In genomic region chr19:28710278-28710677, GRCh38 we compare ENCODE assay signal across 8 cellular contexts.
DNase-seq lines count a peak whose midpoint lies in the region; ATAC-seq, FAIRE-seq and TF ChIP-seq lines count a peak whose summit lies in the region.

No MANE protein-coding gene starts in this region.

- DNase-seq in AG04449 (ENCODE audit: low read depth, low spot score) (peak; percentile 19), GM13977 (ENCODE audit: low spot score) (no peak), NCI-H226 (peak; percentile 14), K562 (ENCODE audit: extremely low read depth in 1 of 4, low spot score in 3 of 4) (peak; percentile 42 to 74 (median 50)), kidney tubule cell (ENCODE audit: low spot score) (peak; percentile 74), NCI-H524 treated with DMSO at 0.1 percent for 48 hours (lab: John Stamatoyannopoulos, UW) (no peak), GM19238 (ENCODE audit: insufficient read length, low spot score) (no peak)

- in situ Hi-C loops in GM13977 (cut with MboI; ENCODE audit: low pct_unique_long_range_greater_than_20kb, low sequenced_read_pairs, unreplicated experiment) = no loop called here
- in situ Hi-C loops in K562 (cut with MboI) = loop anchor here (5.0 to 25.0 kb wide), 2 partner anchors 243 to 473 kb away; no protein-coding TSS in a partner anchor

- CTCF ChIA-PET in AG04449 (lab: Yijun Ruan, JAX) = interaction anchor here (1.0 to 4.6 kb wide), 12 partner anchors 10 to 887 kb away, joined by 3 to 43 read pairs (median 5); no protein-coding TSS in a partner anchor
- CTCF ChIA-PET in K562 (lab: Yijun Ruan, JAX; ENCODE audit: low intra/inter-chr PET ratio) = interaction anchor here (0.8 to 1.9 kb wide), 5 partner anchors 241 to 744 kb away, joined by 3 to 18 read pairs (median 4); no protein-coding TSS in a partner anchor

- H3K9me3 ChIP-seq in K562 (replicated peaks; ENCODE audit: control insufficient read depth, insufficient read depth, low read depth, low read length) = no peaks in the 10 kb centered on the region

- no peak overlapping the region for H3K27ac ChIP-seq in K562 (ENCODE audit: extremely low read depth, low read depth, low read length)

- H3K4me3 ChIP-seq in AG04449 (ENCODE audit: low read depth, low read length) (no peak overlapping the region), K562 (no peak overlapping the region)

- H2AFZ ChIP-seq in K562 (ENCODE audit: low read depth, low read length) = no peak overlapping the region

- peaks cover 3% of the 10 kb centered on the region; the same call in 1 of the 3 replicates for H3K36me3 ChIP-seq in K562 (ENCODE audit: control insufficient read depth, insufficient read depth, low read length)

- peak; percentile 47 for TF ChIP-seq CTCF in AG04449 (IDR thresholded peaks at IDR 0.05; ENCODE audit: insufficient read depth, low read length, missing control alignments)
- peak; percentile 59 for TF ChIP-seq CTCF in GM13977 (IDR thresholded peaks at IDR 0.05; ENCODE audit: extremely low read depth, insufficient read depth, missing control alignments)
- TF ChIP-seq CTCF in K562 (IDR thresholded peaks at IDR 0.05 in 2 of 3, conservative IDR thresholded peaks at IDR 0.05 in 1 of 3; ENCODE audit: insufficient read depth in 2 of 3, low read depth in 1 of 3, low read length in 3 of 3) = peak; percentile 35 to 78 (median 45); a peak in 4 of 6 replicates

- no peak overlapping the region for H3K4me2 ChIP-seq in K562 (ENCODE audit: insufficient read depth, low read length)

- no peak for TF ChIP-seq POLR2A in K562 (conservative IDR thresholded peaks at IDR 0.05)

- no peaks in the 10 kb centered on the region for H4K20me1 ChIP-seq in K562 (replicated peaks; ENCODE audit: control insufficient read depth, insufficient read depth, low read length)

- FAIRE-seq in K562 (lab: Jason Lieb, UNC) = peak; percentile 83

- H3K9me1 ChIP-seq in K562 (ENCODE audit: control insufficient read depth, insufficient read depth, low read length) = no peaks in the 10 kb centered on the region

- POLR2A ChIA-PET in AG04449 (lab: Yijun Ruan, JAX) (no interaction called here), K562 (lab: Yijun Ruan, JAX) (no interaction called here)

- H3K9ac ChIP-seq in K562 (ENCODE audit: insufficient read depth in 1 of 2, low read depth in 2 of 2, low read length in 2 of 2) = no peak overlapping the region

- no peaks in the 10 kb centered on the region for H3K4me1 ChIP-seq in K562 (replicated peaks in 1 of 2; ENCODE audit: control insufficient read depth in 2 of 2, insufficient read depth in 2 of 2, low read length in 2 of 2)

- H3K27me3 ChIP-seq in K562 (ENCODE audit: control insufficient read depth in 2 of 2, insufficient read depth in 2 of 2, low read length in 2 of 2) = no peaks in the 10 kb centered on the region

- peak; percentile 85 to 91 for TF ChIP-seq RAD21 in K562 (CRISPR knock-in tag; conservative IDR thresholded peaks at IDR 0.05 in 1 of 2, IDR thresholded peaks at IDR 0.05 in 1 of 2)

- ATAC-seq in K562 (peak; percentile 89), HG03342 (IDR thresholded peaks at IDR 0.05; ENCODE audit: unreplicated experiment) (no peak)

- WGBS in K562 (ENCODE audit: insufficient coverage, low coverage, missing lambda C conversion rate) = 1% methylated on average over 3 of the region's 3 CpGs

- no peaks in the 10 kb centered on the region; the same call in 2 of the 3 replicates for H3K79me2 ChIP-seq in K562 (ENCODE audit: control insufficient read depth, insufficient read depth, low read length)

- intact Hi-C loops in K562 (cut with micrococcal nuclease) = loop anchor here (1.0 to 10.0 kb wide), 3 partner anchors 365 to 735 kb away; no protein-coding TSS in a partner anchor

- no peak for TF ChIP-seq EP300 in K562 (IDR thresholded peaks at IDR 0.05; ENCODE audit: low read length)

- BruUV-seq in K562 (replicated peaks; lab: Mats Ljungman, UMichigan) = no TSS peak

TF ChIP-seq in K562, 482 proteins besides CTCF, POLR2A, EP300 and RAD21:
- TF ChIP-seq RERE (CRISPR knock-in tag; IDR thresholded peaks at IDR 0.05; ENCODE audit: borderline replicate concordance) = no peak
- peak; percentile 76 for TF ChIP-seq DEAF1 (CRISPR knock-in tag; IDR thresholded peaks at IDR 0.05)
- 0 out of 2 replicates have a peak, but pooled peaks have one; percentile 43 for TF ChIP-seq GATAD2B (IDR thresholded peaks at IDR 0.05; ENCODE audit: borderline replicate concordance)
- TF ChIP-seq SMC3 (conservative IDR thresholded peaks at IDR 0.05; ENCODE audit: insufficient read depth, low read depth, low read length) = peak; percentile 59
- TF ChIP-seq ARID3A (IDR thresholded peaks at IDR 0.05; ENCODE audit: borderline replicate concordance, low read depth, low read length) = 0 out of 2 replicates have a peak, but pooled peaks have one; percentile 48
- no peak for TF ChIP-seq ZNF79 (CRISPR knock-in tag; IDR thresholded peaks at IDR 0.05; ENCODE audit: low read depth)
- no peak for TF ChIP-seq THRAP3 (IDR thresholded peaks at IDR 0.05; ENCODE audit: borderline replicate concordance)

Comparison
In these comparisons a context has a peak if more than half of its experiments do, and no peak if none do; other contexts are left out.
1. DNase-seq: peak in AG04449 (single experiment), NCI-H226 (single experiment), K562 (4 of 4) and kidney tubule cell (single experiment); none in GM13977 (single experiment), NCI-H524 treated with DMSO at 0.1 percent for 48 hours (single experiment) and GM19238 (single experiment).
2. Peak in every context shown above with its lines, with median percentiles within 50 percentile points of each other: CTCF ChIP-seq.